ENCODE assay signal across 17 cellular contexts in genomic region chr12:30652034-30652696, GRCh38. TPM values are rescaled to one million over a fixed set of nuclear protein-coding genes. Genes with fewer than 3 reads are reported as not detected.
DNase-seq lines count a peak whose midpoint lies in the region; ATAC-seq, FAIRE-seq and TF ChIP-seq lines count a peak whose summit lies in the region.
"Had no signal": no experiment of that assay in that cellular context is flagged by ENCODE, and none has a peak within 500 bp of the region (broad histone marks: within the 10 kb centered on the region; RNA-seq: fewer than 3 reads in every experiment).

No MANE protein-coding gene starts in this region.

- in situ Hi-C loops in GM12878 (cut with MboI): no loop called here

- no peak overlapping the region for H3K4me2 ChIP-seq in GM12878 (ENCODE audit: control insufficient read depth, insufficient read depth)

- intact Hi-C loops in activated naive CD4-positive, alpha-beta T cell treated with anti-CD3 and anti-CD28 coated beads for 36 hours (cut with micrococcal nuclease): no loop called here
- intact Hi-C loops in GM12878 (cut with micrococcal nuclease; ENCODE audit: unreplicated experiment): no loop called here

- no peak overlapping the region for H3K4me3 ChIP-seq in GM12878
- H3K4me3 ChIP-seq: BLaER1 treated with 17β-estradiol and CSF1 and Interleukin-3, amounts not matched to agents 10 nM and 100 nM; GM23248 had no signal

- no TSS peak for BruUV-seq in GM12878 (replicated peaks; lab: Mats Ljungman, UMichigan)

- H3K36me3 ChIP-seq in GM12878 (ENCODE audit: control insufficient read depth in 2 of 2, insufficient read depth in 2 of 2, low read length in 1 of 2): peaks cover 0 to 4% of the 10 kb centered on the region in 2 experiments; a peak in 2 of 4 replicates

- no peaks in the 10 kb centered on the region for H3K9me3 Mint-ChIP-seq in activated naive CD4-positive, alpha-beta T cell treated with anti-CD3 and anti-CD28 coated beads, Interleukin-2, amount 50 U/mL, for 72 hours
- no peaks in the 10 kb centered on the region for H3K9me3 Mint-ChIP-seq in activated naive CD4-positive, alpha-beta T cell treated with anti-CD3 and anti-CD28 coated beads for 36 hours
- H3K9me3 Mint-ChIP-seq: CD4-positive, CD25-positive, alpha-beta regulatory T cell had no signal

- no peak for TF ChIP-seq CTCF in GM12878 (IDR thresholded peaks at IDR 0.05 in 2 of 3, conservative IDR thresholded peaks at IDR 0.05 in 1 of 3; ENCODE audit: control insufficient read depth in 2 of 3, extremely low read depth in 1 of 3, insufficient read depth in 1 of 3, low read depth in 3 of 3, low read length in 3 of 3)

- H3K36me3 Mint-ChIP-seq in activated naive CD4-positive, alpha-beta T cell treated with anti-CD3 and anti-CD28 coated beads, Interleukin-2, amount 50 U/mL, for 72 hours: no peaks in the 10 kb centered on the region
- H3K36me3 Mint-ChIP-seq in activated naive CD4-positive, alpha-beta T cell treated with anti-CD3 and anti-CD28 coated beads for 36 hours (ENCODE audit: low read depth): peaks cover 11% of the 10 kb centered on the region

- H3K79me2 ChIP-seq in GM12878 (ENCODE audit: control insufficient read depth, insufficient read depth, low read length): no peaks in the 10 kb centered on the region

- no peaks in the 10 kb centered on the region for H3K27me3 ChIP-seq in GM12878 (replicated peaks in 1 of 2; ENCODE audit: control insufficient read depth in 2 of 2, insufficient read depth in 2 of 2, low read length in 1 of 2)
- H3K27me3 ChIP-seq: BLaER1 treated with 17β-estradiol and CSF1 and Interleukin-3, amounts not matched to agents 10 nM and 100 nM had no signal

- H3K9ac ChIP-seq in GM12878 (ENCODE audit: control insufficient read depth, insufficient read depth, low read length): no peak overlapping the region
- H3K9ac ChIP-seq: BLaER1 treated with 17β-estradiol and CSF1 and Interleukin-3, amounts not matched to agents 10 nM and 100 nM; GM23248 had no signal

- TF ChIP-seq RAD21 in GM12878 (IDR thresholded peaks at IDR 0.05; ENCODE audit: insufficient read depth, low read depth, low read length): no peak

- SMC1A ChIA-PET in GM12878 (lab: Charles Lee; ENCODE audit: uncharacterized antibody, unreplicated experiment): interaction anchor here (1.0 to 1.4 kb wide), 2 partner anchors 8 to 38 kb away, joined by 3 read pairs; no protein-coding TSS in a partner anchor

- CTCF ChIA-PET in activated naive CD4-positive, alpha-beta T cell treated with anti-CD3 and anti-CD28 coated beads for 36 hours (lab: Charles Lee): no interaction called here
- CTCF ChIA-PET in GM12878 (lab: Yijun Ruan, JAX): no interaction called here

- H3K9me3 ChIP-seq in GM12878 (replicated peaks; ENCODE audit: control insufficient read depth, insufficient read depth, low read length): no peaks in the 10 kb centered on the region
- H3K9me3 ChIP-seq: BLaER1 treated with 17β-estradiol and CSF1 and Interleukin-3, amounts not matched to agents 10 nM and 100 nM had no signal

- no peaks in the 10 kb centered on the region for H4K20me1 ChIP-seq in GM12878 (ENCODE audit: control insufficient read depth, insufficient read depth)
- H4K20me1 ChIP-seq: BLaER1 treated with 17β-estradiol and CSF1 and Interleukin-3, amounts not matched to agents 10 nM and 100 nM had no signal

- no peaks in the 10 kb centered on the region for H3K27me3 Mint-ChIP-seq in activated naive CD4-positive, alpha-beta T cell treated with anti-CD3 and anti-CD28 coated beads for 36 hours (ENCODE audit: low read depth)
- H3K27me3 Mint-ChIP-seq: CD4-positive, CD25-positive, alpha-beta regulatory T cell had no signal

- RAD21 ChIA-PET in GM12878 (lab: Charles Lee; ENCODE audit: unreplicated experiment): no interaction called here

- ATAC-seq in activated naive CD4-positive, alpha-beta T cell treated with anti-CD3 and anti-CD28 coated beads, Interleukin-2, amount 50 U/mL, for 72 hours: peak; percentile 16 to 24
- ATAC-seq in GM12878 (no peak), GM19324 (IDR thresholded peaks at IDR 0.05; ENCODE audit: low FRiP score, unreplicated experiment) (no peak), GM21786 (IDR thresholded peaks at IDR 0.05; ENCODE audit: unreplicated experiment) (no peak)
- ATAC-seq: HCT116 had no signal

- 100% methylated on average over 1 of the region's 1 CpG for WGBS in GM12878 (ENCODE audit: insufficient coverage, insufficient replicate concordance, low lambda C conversion rate, missing lambda C conversion rate)

- H2AFZ ChIP-seq in GM12878 (ENCODE audit: control insufficient read depth, low read depth, low read length): no peak overlapping the region
- H2AFZ ChIP-seq: GM23248 had no signal

- POLR2A ChIA-PET in GM12878 (lab: Charles Lee): no interaction called here

- no peak overlapping the region for H3K27ac Mint-ChIP-seq in activated naive CD4-positive, alpha-beta T cell treated with anti-CD3 and anti-CD28 coated beads, Interleukin-2, amount 50 U/mL, for 72 hours
- H3K27ac Mint-ChIP-seq in activated naive CD4-positive, alpha-beta T cell treated with anti-CD3 and anti-CD28 coated beads for 36 hours: no peak overlapping the region

- H3K4me3 Mint-ChIP-seq in activated naive CD4-positive, alpha-beta T cell treated with anti-CD3 and anti-CD28 coated beads for 36 hours: no peak overlapping the region
- H3K4me3 Mint-ChIP-seq: CD4-positive, CD25-positive, alpha-beta regulatory T cell had no signal

- DNase-seq in activated naive CD4-positive, alpha-beta T cell treated with anti-CD3 and anti-CD28 coated beads, Interleukin-2, amount 50 U/mL, for 72 hours (ENCODE audit: low spot score in 2 of 2): no peak
- no peak for DNase-seq in activated naive CD4-positive, alpha-beta T cell treated with anti-CD3 and anti-CD28 coated beads for 36 hours
- no peak for DNase-seq in GM12878 (ENCODE audit: low read depth, low spot score)
- peak; percentile 45 for DNase-seq in putamen (ENCODE audit: low spot score)
- DNase-seq in NCI-H2196 (lab: John Stamatoyannopoulos, UW; ENCODE audit: unreplicated experiment): no peak
- DNase-seq: 8988T; AML-193; CD4-positive, CD25-positive, alpha-beta regulatory T cell; DMS 273 treated with DMSO at 0.1 percent for 48 hours; GM23248 had no signal

- TF ChIP-seq POLR2A in GM12878 (IDR thresholded peaks at IDR 0.05; ENCODE audit: low read depth, low read length): no peak

- H3K27ac ChIP-seq in GM12878 (ENCODE audit: control insufficient read depth, insufficient read depth): no peak overlapping the region
- H3K27ac ChIP-seq: BLaER1 treated with 17β-estradiol and CSF1 and Interleukin-3, amounts not matched to agents 10 nM and 100 nM; GM23248; HL-60 had no signal

- FAIRE-seq in GM12878 (lab: Jason Lieb, UNC): no peak
- FAIRE-seq: GM12891, GM19239 had no signal

- peaks cover 18% of the 10 kb centered on the region for H3K4me1 Mint-ChIP-seq in activated naive CD4-positive, alpha-beta T cell treated with anti-CD3 and anti-CD28 coated beads for 36 hours (ENCODE audit: low read depth)

- no peak for TF ChIP-seq EP300 in GM12878 (IDR thresholded peaks at IDR 0.05; ENCODE audit: borderline replicate concordance in 1 of 2, control insufficient read depth in 1 of 2, low read depth in 2 of 2, low read length in 2 of 2)

- no peaks in the 10 kb centered on the region; the same call in 1 of the 2 replicates for H3K4me1 ChIP-seq in GM12878 (ENCODE audit: control insufficient read depth, insufficient read depth, low read length)

TF ChIP-seq in GM12878, 131 proteins besides CTCF, POLR2A, EP300 and RAD21:
- TF ChIP-seq BCL11A (IDR thresholded peaks at IDR 0.05; ENCODE audit: low read depth, low read length) (no peak), DPF2 (IDR thresholded peaks at IDR 0.05) (no peak), SKIL (IDR thresholded peaks at IDR 0.05; ENCODE audit: low read depth, poor library complexity, severe bottlenecking) (no peak), SP1 (IDR thresholded peaks at IDR 0.05; ENCODE audit: low read depth, low read length) (no peak), RUNX3 (IDR thresholded peaks at IDR 0.05; ENCODE audit: low read length) (peak; percentile 36; the same call in 1 of the 2 replicates), STAT3 (IDR thresholded peaks at IDR 0.05; ENCODE audit: low read depth, low read length) (no peak)

RNA-seq across cellular contexts. Expression of gene IPO8, which starts 43.5 kb away (rescaled TPM):
- 10 to 100 TPM; 28.4 to 49.3 TPM for total RNA-seq in activated naive CD4-positive, alpha-beta T cell treated with anti-CD3 and anti-CD28 coated beads, Interleukin-2, amount 50 U/mL, for 72 hours
- 10 to 100 TPM; 36.0 to 41.5 TPM for total RNA-seq in activated naive CD4-positive, alpha-beta T cell treated with anti-CD3 and anti-CD28 coated beads for 36 hours
- 52.7 and 64.5 TPM in 2 replicates for total RNA-seq in GM12878 (2013; cell fraction: nucleolus; rRNA removed)
- total RNA-seq in GM12878 (2014; rRNA removed) (16.0 and 16.2 TPM in 2 replicates), GM12878 (2014; rRNA removed; fragmentation: Illumina TruSeq; extraction: Trizol) (31.3 and 33.1 TPM in 2 replicates), GM12878 (2021) (38.5 and 42.2 TPM in 2 replicates)
- polyA plus RNA-seq in GM12878 (2011; ENCODE audit: low read depth): 12.5 TPM
- polyA plus RNA-seq in GM12878 (2011; rRNA removed) (13.8 and 20.9 TPM in 2 replicates), GM12878 (2014; fragmentation: Illumina TruSeq; extraction: Trizol) (29.8 and 34.9 TPM in 2 replicates), GM12878 (2014; fragmentation: Nextera tagmentation; extraction: Ambion mirVana) (10 to 100 TPM in 1 of 2 experiments, 1 to 10 TPM in 1; 6.9 to 10.2 TPM), GM12878 (2014; rRNA removed) (16.9 and 19.8 TPM in 2 replicates), GM12878 (2016; fragmentation: Nextera tagmentation; extraction: Ambion mirVana) (10 to 100 TPM; 13.5 to 14.2 TPM)
- polyA plus RNA-seq in GM12878 (2011; cell fraction: cytosol; rRNA removed): 7.8 and 11.4 TPM in 2 replicates
- polyA plus RNA-seq in GM12878 (2011; cell fraction: nucleus; rRNA removed): 11.8 and 14.0 TPM in 2 replicates
- polyA plus RNA-seq in GM12878 (2012): 16.1 and 18.8 TPM in 2 replicates
- 22.0 and 52.3 TPM in 2 replicates for polyA minus RNA-seq in GM12878 (2011; rRNA and poly(A)+ RNA removed)
- 12.2 and 17.5 TPM in 2 replicates for polyA minus RNA-seq in GM12878 (2011; cell fraction: cytosol; rRNA and poly(A)+ RNA removed)
- polyA minus RNA-seq in GM12878 (2011; cell fraction: nucleus; rRNA and poly(A)+ RNA removed): 17.8 and 29.1 TPM in 2 replicates

Comparison
In these comparisons a context has a peak if more than half of its experiments do, and no peak if none do; other contexts are left out.
1. ATAC-seq: peak in activated naive CD4-positive, alpha-beta T cell treated with anti-CD3 and anti-CD28 coated beads, Interleukin-2, amount 50 U/mL, for 72 hours (2 of 2); none in GM12878 (single experiment), GM19324 (single experiment) and GM21786 (single experiment).